2 cellular contexts compared by ENCODE assay signal in the genomic region with DNA sequence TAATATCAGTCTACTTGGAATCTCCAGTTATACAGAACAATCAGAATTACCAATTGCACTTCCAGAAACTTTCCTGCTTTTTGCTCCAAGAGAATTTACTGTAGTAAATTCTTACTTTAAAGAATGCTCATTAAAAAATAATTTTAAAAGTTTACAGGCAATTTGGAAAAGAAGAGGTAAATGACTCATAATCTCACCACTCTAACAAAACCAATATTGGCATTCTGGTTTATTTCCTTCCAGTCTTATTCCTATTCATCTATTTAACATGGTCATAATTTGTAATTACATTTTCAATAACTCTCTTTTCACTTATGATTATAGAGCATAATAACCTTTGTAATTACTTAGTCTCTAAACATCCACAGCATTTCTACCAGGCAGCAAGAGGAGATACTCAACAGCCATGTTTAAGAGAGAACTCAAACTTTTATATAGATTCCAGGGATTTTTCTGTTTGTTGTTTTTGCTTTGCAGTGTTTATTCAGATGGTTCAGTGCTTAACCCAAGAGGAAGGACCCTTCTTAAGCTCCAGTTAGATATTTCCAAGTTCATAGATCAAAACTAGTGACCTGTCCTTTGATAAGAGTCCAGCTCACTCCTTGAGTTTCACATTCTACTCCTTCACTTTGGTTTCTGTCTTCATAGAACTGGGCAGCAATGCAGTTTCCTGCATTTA.
A peak's percentile ranks its signal among the peaks of the same experiment; 100 is the strongest.
TF ChIP-seq lines count a peak whose summit lies in the region.

No MANE protein-coding gene starts in this region.

TF ChIP-seq in IMR-90, 13 proteins besides CTCF, POLR2A, EP300 and RAD21:
- TF ChIP-seq CEBPB (IDR thresholded peaks at IDR 0.05; ENCODE audit: low read depth, low read length), result peak; percentile 29; the same call in 1 of the 2 replicates
- TF ChIP-seq SMC3 (IDR thresholded peaks at IDR 0.05; ENCODE audit: low read depth, low read length), result no peak
- TF ChIP-seq RFX5 (IDR thresholded peaks at IDR 0.05; ENCODE audit: low read depth, low read length), result no peak
- TF ChIP-seq USF2 (IDR thresholded peaks at IDR 0.05; ENCODE audit: low read depth, low read length), result no peak
- TF ChIP-seq MAZ (IDR thresholded peaks at IDR 0.05; ENCODE audit: borderline replicate concordance, low read depth, low read length), result no peak
- TF ChIP-seq RCOR1 (IDR thresholded peaks at IDR 0.05; ENCODE audit: insufficient replicate concordance, low read length), result no peak
- TF ChIP-seq NFE2L2 (IDR thresholded peaks at IDR 0.05; ENCODE audit: low read depth, low read length), result no peak

TF ChIP-seq in H1, 55 proteins besides CTCF, POLR2A, EP300 and RAD21:
- no peak for TF ChIP-seq ATF3 (IDR thresholded peaks at IDR 0.05; ENCODE audit: insufficient read depth, low read depth, low read length)
TF ChIP-seq in H1: peak in this region for 0.
